ENCODE assay signal across 8 cellular contexts in genomic region chr20:5126512-5127203, GRCh38. TPM values are rescaled to one million over a fixed set of nuclear protein-coding genes. Genes with fewer than 3 reads are reported as not detected.
DNase-seq lines count a peak whose midpoint lies in the region; ATAC-seq, FAIRE-seq and TF ChIP-seq lines count a peak whose summit lies in the region.

Gene CDS2, plus strand, starts transcription at chr20:5127008. Its CDS starts 85 bp downstream, at chr20:5127093.

- intact Hi-C loops in CD4-positive, alpha-beta memory T cell (cut with micrococcal nuclease), result loop anchor here (1.0 to 5.0 kb wide), 4 partner anchors 7 to 81 kb away; partner anchors contain the start of gene PCNA
- intact Hi-C loops in HepG2 (cut with micrococcal nuclease; ENCODE audit: unreplicated experiment), result loop anchor here (1.0 to 5.0 kb wide), 5 partner anchors 27 to 97 kb away; no protein-coding TSS in a partner anchor

- BruUV-seq in HepG2 (replicated peaks; lab: Mats Ljungman, UMichigan), result no TSS peak

- WGBS in HepG2 (ENCODE audit: low lambda C conversion rate), result under 1% methylated on average over 41 of the region's 78 CpGs

- H3K9ac ChIP-seq in HepG2 (ENCODE audit: insufficient read depth, low read depth, low read length), result peak within 1 kb of the TSS; percentile 80

- H3K27me3 Mint-ChIP-seq in CD4-positive, alpha-beta memory T cell, result no peaks in the 10 kb centered on the region

- in situ Hi-C loops in HepG2 (cut with HindIII; ENCODE audit: extremely low pct_ligation_motif_present, low pct_unique_long_range_greater_than_20kb), result loop anchor here (5.0 kb wide), 1 partner anchor 61 kb away; no protein-coding TSS in a partner anchor

- CTCF ChIA-PET in CD4-positive, alpha-beta memory T cell (lab: Charles Lee; ENCODE audit: partially characterized antibody), result interaction anchor here (0.8 to 11.4 kb wide), 31 partner anchors 9 to 322 kb away, joined by 3 to 173 read pairs (median 5); no protein-coding TSS in a partner anchor
- CTCF ChIA-PET in HepG2 (lab: Yijun Ruan, JAX; ENCODE audit: low intra/inter-chr PET ratio, low total read pairs), result interaction anchor here (0.8 to 4.3 kb wide), 4 partner anchors 62 to 79 kb away, joined by 3 to 97 read pairs (median 5); no protein-coding TSS in a partner anchor

- peak; percentile 92 for FAIRE-seq in HepG2 (lab: Jason Lieb, UNC)

- H2AFZ ChIP-seq in HepG2 (ENCODE audit: low read length), result peak within 1 kb of the TSS; percentile 82

- peaks cover 0 to 1% (median 0%) of the 10 kb centered on the region in 8 donors for H3K9me3 Mint-ChIP-seq in CD4-positive, alpha-beta memory T cell

- peak; percentile 88 for ATAC-seq in GM19438 (IDR thresholded peaks at IDR 0.05; ENCODE audit: low read depth, unreplicated experiment)
- ATAC-seq in HG03575 (IDR thresholded peaks at IDR 0.05; ENCODE audit: extremely low read depth, insufficient number of reproducible peaks, low FRiP score, unreplicated experiment), result peak; percentile 70
- peak; percentile 94 for ATAC-seq in HepG2

- H3K4me2 ChIP-seq in HepG2 (ENCODE audit: low read depth, low read length), result peak within 1 kb of the TSS; percentile 91

- POLR2A ChIA-PET in CD4-positive, alpha-beta memory T cell (lab: Charles Lee; ENCODE audit: partially characterized antibody), result interaction anchor here (0.7 to 2.1 kb wide), 20 partner anchors 8 to 1330 kb away, joined by 3 to 32 read pairs (median 4); partner anchors contain the start of gene CDC25B
- POLR2A ChIA-PET in HepG2 (lab: Yijun Ruan, JAX), result interaction anchor here (0.6 to 5.3 kb wide), 27 partner anchors 9 to 1266 kb away, joined by 3 to 176 read pairs (median 5); no protein-coding TSS in a partner anchor

- peak; percentile 92 for TF ChIP-seq CTCF in HepG2 (CRISPR knock-in tag; IDR thresholded peaks at IDR 0.05)

- peak within 1 kb of the TSS; percentile 87 to 99 (median 97) for H3K27ac Mint-ChIP-seq in CD4-positive, alpha-beta memory T cell

- H3K4me1 Mint-ChIP-seq in CD4-positive, alpha-beta memory T cell, result peaks cover 27 to 38% (median 31%) of the 10 kb centered on the region in 4 donors

- H3K27me3 ChIP-seq in CD4-positive, alpha-beta memory T cell (ENCODE audit: insufficient read depth, low read length), result no peaks in the 10 kb centered on the region
- H3K27me3 ChIP-seq in HepG2 (ENCODE audit: control insufficient read depth in 1 of 2, insufficient read depth in 2 of 2, low read length in 2 of 2), result no peaks in the 10 kb centered on the region; a peak in 1 of 5 replicates

- no peaks in the 10 kb centered on the region; the same call in 1 of the 2 replicates for H4K20me1 ChIP-seq in HepG2 (ENCODE audit: insufficient read depth, low read length)

- peak; percentile 99 to 100 (median 99) for DNase-seq in CD4-positive, alpha-beta memory T cell
- DNase-seq in NCI-H82 (lab: John Stamatoyannopoulos, UW) (peak; percentile 100), dermis microvascular lymphatic vessel endothelial cell (ENCODE audit: low read depth in 2 of 2) (peak; percentile 96 to 99), HepG2 (ENCODE audit: low spot score) (peak; percentile 99)
- DNase-seq in activated CD4-positive, alpha-beta T cell treated with anti-CD3 and anti-CD28 coated beads, Interleukin-2, amount 50 U/mL, for 48 hours, result peak; percentile 100
- peak; percentile 100 for DNase-seq in stimulated activated CD4-positive, alpha-beta T cell treated with anti-CD3 and anti-CD28 coated beads, Interleukin-4, amount 100 ng/mL, for 1 hour

- H3K9me3 ChIP-seq in CD4-positive, alpha-beta memory T cell (ENCODE audit: control insufficient read depth in 1 of 2, low read length in 2 of 2), result no peaks in the 10 kb centered on the region
- H3K9me3 ChIP-seq in HepG2 (ENCODE audit: low read length), result no peaks in the 10 kb centered on the region

- H3K4me3 ChIP-seq in CD4-positive, alpha-beta memory T cell (ENCODE audit: low read length in 2 of 2), result peak within 1 kb of the TSS; percentile 72 to 82
- H3K4me3 ChIP-seq in HepG2 (replicated peaks in 1 of 3; ENCODE audit: insufficient read depth in 1 of 3, low read depth in 2 of 3, low read length in 3 of 3), result peak within 1 kb of the TSS; percentile 62 to 96 (median 75)

- H3K36me3 Mint-ChIP-seq in CD4-positive, alpha-beta memory T cell, result peaks cover 0 to 14% of the 10 kb centered on the region in 2 donors

- peaks cover 31% of the 10 kb centered on the region for H3K4me1 ChIP-seq in CD4-positive, alpha-beta memory T cell (ENCODE audit: insufficient read depth, low read length)
- peaks cover 34% of the 10 kb centered on the region for H3K4me1 ChIP-seq in HepG2 (ENCODE audit: insufficient read depth, low read length)

- no peaks in the 10 kb centered on the region for H3K36me3 ChIP-seq in CD4-positive, alpha-beta memory T cell (ENCODE audit: insufficient read depth, low read length)
- H3K36me3 ChIP-seq in HepG2 (replicated peaks in 1 of 2; ENCODE audit: control insufficient read depth in 1 of 2, insufficient read depth in 2 of 2, low read length in 2 of 2), result no peaks in the 10 kb centered on the region; a peak in 1 of 5 replicates

- peak within 1 kb of the TSS; percentile 99 for H3K27ac ChIP-seq in CD4-positive, alpha-beta memory T cell (ENCODE audit: low read depth, low read length)
- peak within 1 kb of the TSS; percentile 76 for H3K27ac ChIP-seq in HepG2 (ENCODE audit: extremely low read length, insufficient read depth, low read length)

- H3K4me3 Mint-ChIP-seq in CD4-positive, alpha-beta memory T cell, result peak within 1 kb of the TSS; percentile 88 to 97 (median 92)

- peak; percentile 99 for TF ChIP-seq RAD21 in HepG2 (CRISPR knock-in tag; IDR thresholded peaks at IDR 0.05)

- peak; percentile 35 to 90; a peak in 3 of 4 replicates for TF ChIP-seq EP300 in HepG2 (IDR thresholded peaks at IDR 0.05; ENCODE audit: low read depth in 2 of 2, low read length in 2 of 2)
- peak; percentile 1; the same call in 1 of the 2 replicates for TF ChIP-seq EP300 in HepG2 (CRISPR knock-in tag; IDR thresholded peaks at IDR 0.05; ENCODE audit: borderline replicate concordance)

- peaks cover 42% of the 10 kb centered on the region for H3K79me2 ChIP-seq in HepG2 (ENCODE audit: insufficient read depth, low read length)

- TF ChIP-seq POLR2A in HepG2 (IDR thresholded peaks at IDR 0.05; ENCODE audit: insufficient read depth in 1 of 2, low read depth in 2 of 2, low read length in 2 of 2), result peak; percentile 73 to 75

TF ChIP-seq in HepG2, 621 proteins besides CTCF, POLR2A, EP300 and RAD21 (continues in another document):
- TF ChIP-seq ZNF615 (CRISPR knock-in tag; IDR thresholded peaks at IDR 0.05; ENCODE audit: borderline replicate concordance), result no peak
- peak; percentile 59; the same call in 1 of the 2 replicates for TF ChIP-seq ZNF232 (CRISPR knock-in tag; IDR thresholded peaks at IDR 0.05; ENCODE audit: borderline replicate concordance)
- TF ChIP-seq CREB1 (IDR thresholded peaks at IDR 0.05), result peak; percentile 86
- TF ChIP-seq CREB1 (CRISPR knock-in tag; IDR thresholded peaks at IDR 0.05), result no peak
- peak; percentile 97 for TF ChIP-seq YEATS4 (CRISPR knock-in tag; IDR thresholded peaks at IDR 0.05; ENCODE audit: borderline replicate concordance)
- TF ChIP-seq HDAC2 (CRISPR knock-in tag; IDR thresholded peaks at IDR 0.05), result peak; percentile 88
- no peak for TF ChIP-seq ZNF691 (CRISPR knock-in tag; IDR thresholded peaks at IDR 0.05; ENCODE audit: borderline replicate concordance, low read depth)

RNA-seq across cellular contexts. Expression of gene CDS2, which starts in this region (rescaled TPM):
- total RNA-seq in CD4-positive, alpha-beta memory T cell, result 10 to 100 TPM; 59.4 to 59.8 TPM
- polyA plus RNA-seq in CD4-positive, alpha-beta memory T cell, result 10 to 100 TPM; 53.7 to 57.0 TPM
- total RNA-seq in dermis microvascular lymphatic vessel endothelial cell (67.0 and 85.0 TPM in 2 replicates), HepG2 (2016; rRNA removed; fragmentation: Illumina TruSeq; extraction: Trizol) (69.6 and 81.3 TPM in 2 replicates)
- 29.8 and 34.6 TPM in 2 replicates for total RNA-seq in HepG2 (2016; cell fraction: cytosol; rRNA removed; fragmentation: Illumina TruSeq; extraction: Trizol; ENCODE audit: low read depth)
- 67.6 and 76.1 TPM in 2 replicates for total RNA-seq in HepG2 (2016; cell fraction: insoluble cytoplasmic fraction; rRNA removed; fragmentation: Illumina TruSeq; extraction: Trizol)
- 75.4 and 77.9 TPM in 2 replicates for total RNA-seq in HepG2 (2016; cell fraction: membrane; rRNA removed; fragmentation: Illumina TruSeq; extraction: Trizol)
- total RNA-seq in HepG2 (2016; cell fraction: nucleus; rRNA removed; fragmentation: Illumina TruSeq; extraction: Trizol), result 56.4 and 64.9 TPM in 2 replicates
- polyA plus RNA-seq in HepG2 (2011; rRNA removed), result 143 and 153 TPM in 2 replicates
- 73.9 and 132 TPM in 2 replicates for polyA plus RNA-seq in HepG2 (2011; cell fraction: cytosol; rRNA removed)
- polyA plus RNA-seq in HepG2 (2011; cell fraction: nucleus; rRNA removed), result 85.0 and 104 TPM in 2 replicates
- polyA plus RNA-seq in HepG2 (2012), result 48.6 and 65.3 TPM in 2 replicates
- 29.3 and 38.2 TPM in 2 replicates for polyA plus RNA-seq in HepG2 (2016; cell fraction: cytosol; fragmentation: Illumina TruSeq; extraction: Trizol; ENCODE audit: low read depth)
- polyA plus RNA-seq in HepG2 (2016; cell fraction: insoluble cytoplasmic fraction; fragmentation: Illumina TruSeq; extraction: Trizol; ENCODE audit: low read depth), result 50.6 and 50.7 TPM in 2 replicates
- 47.8 and 51.2 TPM in 2 replicates for polyA plus RNA-seq in HepG2 (2016; cell fraction: membrane; fragmentation: Illumina TruSeq; extraction: Trizol; ENCODE audit: low read depth)
- polyA plus RNA-seq in HepG2 (2016; cell fraction: nucleus; fragmentation: Illumina TruSeq; extraction: Trizol; ENCODE audit: insufficient read depth, low read depth), result 75.6 and 80.4 TPM in 2 replicates
- polyA minus RNA-seq in HepG2 (2011; rRNA and poly(A)+ RNA removed; ENCODE audit: low replicate concordance), result 57.4 and 273 TPM in 2 replicates
- polyA minus RNA-seq in HepG2 (2011; cell fraction: cytosol; rRNA and poly(A)+ RNA removed), result 55.2 and 56.1 TPM in 2 replicates
- polyA minus RNA-seq in HepG2 (2011; cell fraction: nucleus; rRNA and poly(A)+ RNA removed), result 65.8 and 78.7 TPM in 2 replicates

Comparison
In these comparisons a context has a peak if more than half of its experiments do, and no peak if none do; other contexts are left out.
1. Peak in every context shown above with its lines: DNase-seq, ATAC-seq, H3K4me3 ChIP-seq and H3K27ac ChIP-seq.